Comparison of ENCODE assay signal across 23 cellular contexts in the genomic region with DNA sequence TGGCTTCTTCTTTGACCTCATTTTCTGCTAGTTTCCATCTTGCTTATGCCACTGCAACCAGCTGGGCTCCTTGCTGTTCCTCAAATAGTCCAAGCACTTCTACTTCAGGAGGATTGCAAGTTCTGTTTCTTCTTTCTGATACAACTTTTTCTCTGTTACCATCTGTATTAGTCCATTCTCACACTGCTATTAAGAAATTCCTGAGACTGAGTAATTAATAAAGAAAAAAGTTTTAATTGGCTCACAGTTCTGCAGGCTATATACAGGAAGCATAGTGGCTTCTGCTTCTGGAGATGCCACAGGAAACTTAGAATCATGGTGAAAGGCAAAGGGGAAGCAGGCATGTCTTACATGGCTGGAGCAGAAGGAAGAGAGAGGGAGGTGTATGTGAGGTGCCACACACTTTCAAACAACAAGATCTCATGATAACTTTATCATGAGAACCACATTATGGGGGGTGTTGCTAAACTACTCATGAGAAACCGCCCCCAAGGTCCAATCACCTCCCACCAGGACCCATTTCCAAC. TPM values are rescaled to one million over a fixed set of nuclear protein-coding genes. Genes with fewer than 3 reads are reported as not detected.
"Had no signal": no experiment of that assay in that cellular context is flagged by ENCODE, and none has a peak within 500 bp of the region (broad histone marks: within the 10 kb centered on the region; RNA-seq: fewer than 3 reads in every experiment).

No MANE protein-coding gene starts in this region.

- ATAC-seq: activated CD4-positive, alpha-beta T cell treated with anti-CD3 and anti-CD28 coated beads for 36 hours; left lobe of liver; sciatic nerve; stimulated activated naive B cell treated with anti-CD40 and anti-IgM and Interleukin-4, amounts not matched to agents 10 μg/mL and 1 μg/mL and 100 μg/mL, for 72 hours had no signal

- H3K4me1 ChIP-seq: lower lobe of right lung, testis had no signal

- H3K27me3 ChIP-seq: testis had no signal

- H3K36me3 ChIP-seq: lower lobe of right lung had no signal

- H3K4me3 Mint-ChIP-seq: activated B cell treated with CpG ODN at 0.5 μM for 24 hours; activated CD4-positive, alpha-beta T cell treated with anti-CD3 and anti-CD28 coated beads for 36 hours; activated naive CD8-positive, alpha-beta T cell treated with anti-CD3 and anti-CD28 coated beads for 36 hours; naive B cell; neural crest cell; stimulated activated naive B cell treated with anti-CD40 and anti-IgM and Interleukin-4, amounts not matched to agents 10 μg/mL and 1 μg/mL and 100 μg/mL, for 72 hours had no signal

- DNase-seq: activated B cell treated with CpG ODN at 0.5 μM for 24 hours; activated CD4-positive, alpha-beta T cell treated with anti-CD3 and anti-CD28 coated beads for 36 hours; activated CD4-positive, alpha-beta T cell treated with anti-CD3 and anti-CD28 coated beads, Interleukin-2, amount 50 U/mL, for 4 hours; activated CD8-positive, alpha-beta memory T cell treated with anti-CD3 and anti-CD28 coated beads, Interleukin-2, amount 50 U/mL, for 48 hours; activated naive CD4-positive, alpha-beta T cell treated with Interleukin-2 at 50 U/mL for 16 hours; activated naive CD8-positive, alpha-beta T cell treated with anti-CD3 and anti-CD28 coated beads for 36 hours; activated T-cell treated with anti-CD3 and anti-CD28 coated beads, Interleukin-2, amount 50 U/mL, for 48 hours; amniotic stem cell; cerebellar nuclear complex; cortex of kidney; foreskin fibroblast; lower lobe of right lung; naive B cell; small intestine; stimulated activated CD4-positive, alpha-beta T cell treated with anti-CD3 and anti-CD28 coated beads, Interleukin-2, amount 100 ng/mL, for 48 hours; stimulated activated CD8-positive, alpha-beta memory T cell treated with anti-CD3 and anti-CD28 coated beads, Interleukin-4, amount 100 ng/mL, for 48 hours; stimulated activated naive B cell treated with anti-CD40 and anti-IgM and Interleukin-4, amounts not matched to agents 10 μg/mL and 1 μg/mL and 100 μg/mL, for 72 hours; T-helper 1 cell; testis; trophoblast cell had no signal

- H3K27me3 Mint-ChIP-seq: activated B cell treated with CpG ODN at 0.5 μM for 24 hours; naive B cell; stimulated activated naive B cell treated with anti-CD40 and anti-IgM and Interleukin-4, amounts not matched to agents 10 μg/mL and 1 μg/mL and 100 μg/mL, for 72 hours had no signal

- H3K27ac ChIP-seq: lower lobe of right lung, testis had no signal

- H3K9me3 ChIP-seq: lower lobe of right lung, testis had no signal

- H3K4me1 Mint-ChIP-seq: activated B cell treated with CpG ODN at 0.5 μM for 24 hours; activated CD4-positive, alpha-beta T cell treated with anti-CD3 and anti-CD28 coated beads for 36 hours; activated naive CD8-positive, alpha-beta T cell treated with anti-CD3 and anti-CD28 coated beads for 36 hours; neural crest cell had no signal

- H3K4me3 ChIP-seq: lower lobe of right lung, testis had no signal

- H3K36me3 Mint-ChIP-seq: activated naive CD8-positive, alpha-beta T cell treated with anti-CD3 and anti-CD28 coated beads for 36 hours; stimulated activated naive B cell treated with anti-CD40 and anti-IgM and Interleukin-4, amounts not matched to agents 10 μg/mL and 1 μg/mL and 100 μg/mL, for 72 hours had no signal

- H3K27ac Mint-ChIP-seq: activated B cell treated with CpG ODN at 0.5 μM for 24 hours; activated CD4-positive, alpha-beta T cell treated with anti-CD3 and anti-CD28 coated beads for 36 hours; activated naive CD8-positive, alpha-beta T cell treated with anti-CD3 and anti-CD28 coated beads for 36 hours; naive B cell; stimulated activated naive B cell treated with anti-CD40 and anti-IgM and Interleukin-4, amounts not matched to agents 10 μg/mL and 1 μg/mL and 100 μg/mL, for 72 hours had no signal

RNA-seq across cellular contexts. Expression of a gene that starts 20.2 kb away (rescaled TPM):
- total RNA-seq: activated B cell treated with CpG ODN at 0.5 μM for 24 hours, neural crest cell had no signal
